Comparison of ENCODE assay signal across 4 cellular contexts in genomic region chrY:11823752-11824151, GRCh38.
A peak's percentile ranks its signal among the peaks of the same experiment; 100 is the strongest.
DNase-seq lines count a peak whose midpoint lies in the region; ATAC-seq, FAIRE-seq and TF ChIP-seq lines count a peak whose summit lies in the region.
"Not testable (repeated sequence)": the region's sequence is repeated elsewhere in the genome, so short reads cannot be mapped to it uniquely, and the experiment has no call there.

No MANE protein-coding gene starts in this region.

- H3K4me1 ChIP-seq in small intestine (ENCODE audit: control insufficient read depth in 2 of 2, insufficient read depth in 1 of 2, low read depth in 1 of 2, low read length in 1 of 2); upper lobe of right lung: not testable (repeated sequence)

- not testable (repeated sequence) for TF ChIP-seq CTCF in upper lobe of right lung (IDR thresholded peaks at IDR 0.05)

- ATAC-seq in left lobe of liver, result peak; percentile 80
- ATAC-seq in upper lobe of right lung, result not testable (repeated sequence)

- not testable (repeated sequence) for H3K9me3 ChIP-seq in SK-N-MC (ENCODE audit: low read depth, low read length); small intestine (ENCODE audit: control insufficient read depth, low read depth); upper lobe of right lung

- H3K36me3 ChIP-seq in SK-N-MC (ENCODE audit: insufficient read depth, low read length); small intestine (ENCODE audit: control insufficient read depth in 2 of 2, insufficient read depth in 2 of 2, low read length in 2 of 2); upper lobe of right lung: not testable (repeated sequence)

- intact Hi-C loops in upper lobe of right lung (cut with DNase I), result not testable (repeated sequence)

- WGBS in small intestine, 3 donors, result 21 to 42% methylated on average over 6 of the region's 6 CpGs; no CpG with 5 or more reads in 1 of the 3 donors

- peak overlapping the region; percentile 67; the same call in 1 of the 2 replicates for H3K27ac ChIP-seq in SK-N-MC
- not testable (repeated sequence) for H3K27ac ChIP-seq in small intestine (ENCODE audit: low read depth in 1 of 2, low read length in 1 of 2); upper lobe of right lung

- H3K4me3 ChIP-seq in SK-N-MC; small intestine (ENCODE audit: low read depth in 1 of 2, low read length in 2 of 2); upper lobe of right lung: not testable (repeated sequence)

- DNase-seq in SK-N-MC (ENCODE audit: low read depth, low spot score), result not testable (repeated sequence)
- DNase-seq in left lobe of liver (ENCODE audit: low spot score) (peak; percentile 50), small intestine (peak; percentile 5), upper lobe of right lung (peak; percentile 52)

- H3K9ac ChIP-seq in SK-N-MC (ENCODE audit: insufficient read length), result not testable (repeated sequence)

- H3K27me3 ChIP-seq in small intestine (ENCODE audit: control insufficient read depth in 2 of 2, insufficient read depth in 2 of 2, low read length in 2 of 2); upper lobe of right lung: not testable (repeated sequence)

- not testable (repeated sequence) for FAIRE-seq in small intestine (lab: Jason Lieb, UNC)
